In genomic region chr7:55550010-55550409, GRCh38 we compare ENCODE assay signal across 13 cellular contexts. TPM values are rescaled to one million over a fixed set of nuclear protein-coding genes. Genes with fewer than 3 reads are reported as not detected.
A peak's percentile ranks its signal among the peaks of the same experiment; 100 is the strongest.
DNase-seq lines count a peak whose midpoint lies in the region; ATAC-seq, FAIRE-seq and TF ChIP-seq lines count a peak whose summit lies in the region.
"Had no signal": no experiment of that assay in that cellular context is flagged by ENCODE, and none has a peak within 500 bp of the region (broad histone marks: within the 10 kb centered on the region; RNA-seq: fewer than 3 reads in every experiment).

No MANE protein-coding gene starts in this region.

- H3K4me2 ChIP-seq in MM.1S (ENCODE audit: low read depth, low read length): peak overlapping the region; percentile 81

- H3K4me1 ChIP-seq in MM.1S (ENCODE audit: low read length) (peaks cover 88% of the 10 kb centered on the region), spleen (peaks cover 42 to 100% (median 93%) of the 10 kb centered on the region in 6 donors)
- H3K4me1 ChIP-seq: HAP-1 had no signal

- no peaks in the 10 kb centered on the region for H3K27me3 Mint-ChIP-seq in activated T-cell treated with anti-CD3 and anti-CD28 coated beads, Interleukin-2, amount 50 U/mL, for 24 hours
- H3K27me3 Mint-ChIP-seq: activated CD4-positive, alpha-beta T cell treated with anti-CD3 and anti-CD28 coated beads, Interleukin-2, amount 10 ng/mL, durations not matched to agents 7 days and 5 days had no signal

- no peak for FAIRE-seq in bronchial epithelial cell (lab: Jason Lieb, UNC)

- no peak for TF ChIP-seq POLR2A in spleen (IDR thresholded peaks at IDR 0.05)

- H3K4me1 Mint-ChIP-seq in activated T-cell treated with anti-CD3 and anti-CD28 coated beads, Interleukin-2, amount 50 U/mL, for 24 hours (ENCODE audit: low read depth): peaks cover 94% of the 10 kb centered on the region

- no peak overlapping the region for H2AFZ ChIP-seq in MM.1S (ENCODE audit: low read length)
- H2AFZ ChIP-seq: PC-9 had no signal

- H3K4me3 ChIP-seq in MM.1S (ENCODE audit: low read length): peak overlapping the region; percentile 39
- H3K4me3 ChIP-seq in bronchial epithelial cell (ENCODE audit: low read depth, low read length): no peak overlapping the region
- H3K4me3 ChIP-seq in spleen: peak overlapping the region in 1 of 8 donors; percentile 27
- H3K4me3 ChIP-seq: HAP-1, PC-9 had no signal

- peak overlapping the region; percentile 95 for H3K27ac ChIP-seq in MM.1S (ENCODE audit: low read length)
- H3K27ac ChIP-seq in spleen: peak overlapping the region in 5 of 8 donors; percentile 42 to 77 (median 68)

- peaks cover 100% of the 10 kb centered on the region for H3K79me2 ChIP-seq in MM.1S (ENCODE audit: low read length)

- H3K9me2 ChIP-seq in MM.1S (replicated peaks; ENCODE audit: insufficient read depth, low read length): no peaks in the 10 kb centered on the region

- H3K9me3 ChIP-seq in MM.1S (replicated peaks; ENCODE audit: insufficient read depth, low read length): no peaks in the 10 kb centered on the region
- H3K9me3 ChIP-seq in spleen: no peaks in the 10 kb centered on the region
- H3K9me3 ChIP-seq: HAP-1 had no signal

- WGBS in spleen, 5 donors: 58 to 77% (median 72%) methylated on average over 10 of the region's 10 CpGs

- 0 out of 2 replicates have a peak, but pooled peaks cover 7% of the 10 kb centered on the region for H4K20me1 ChIP-seq in MM.1S (ENCODE audit: insufficient read depth, low read length)

- H3F3A ChIP-seq in MM.1S (ENCODE audit: insufficient read depth, low read length): peaks cover 43% of the 10 kb centered on the region

- DNase-seq in NCI-H345 (lab: John Stamatoyannopoulos, UW): peak; percentile 38
- DNase-seq in NCI-H345 treated with DMSO at 0.1 percent for 48 hours (lab: John Stamatoyannopoulos, UW; ENCODE audit: unreplicated experiment): no peak
- peak; percentile 76 for DNase-seq in MM.1S
- DNase-seq in bronchial epithelial cell (ENCODE audit: low read depth): no peak
- no peak for DNase-seq in spleen
- no peak for DNase-seq in activated T-cell treated with anti-CD3 and anti-CD28 coated beads, Interleukin-2, amount 50 U/mL, for 24 hours
- DNase-seq in AG08395 (ENCODE audit: low spot score): no peak
- DNase-seq: ACHN; activated CD4-positive, alpha-beta T cell treated with anti-CD3 and anti-CD28 coated beads, Interleukin-2, amount 10 ng/mL, durations not matched to agents 7 days and 5 days; amygdala had no signal

- H3K9ac ChIP-seq in MM.1S (ENCODE audit: low read length): peak overlapping the region; percentile 81

- no peaks in the 10 kb centered on the region for H3K27me3 ChIP-seq in MM.1S (replicated peaks; ENCODE audit: insufficient read depth, low read length)
- no peaks in the 10 kb centered on the region for H3K27me3 ChIP-seq in bronchial epithelial cell (ENCODE audit: control insufficient read depth, insufficient read depth, low read length)
- H3K27me3 ChIP-seq in spleen (replicated peaks in 1 of 7): no peaks in the 10 kb centered on the region

- no peak overlapping the region for H3K4me3 Mint-ChIP-seq in activated T-cell treated with anti-CD3 and anti-CD28 coated beads, Interleukin-2, amount 50 U/mL, for 24 hours
- H3K4me3 Mint-ChIP-seq: activated CD4-positive, alpha-beta T cell treated with anti-CD3 and anti-CD28 coated beads, Interleukin-2, amount 10 ng/mL, durations not matched to agents 7 days and 5 days had no signal

- peak; percentile 97 for TF ChIP-seq CTCF in MM.1S (IDR thresholded peaks at IDR 0.05; ENCODE audit: low read length)
- TF ChIP-seq CTCF in bronchial epithelial cell (IDR thresholded peaks at IDR 0.05; ENCODE audit: insufficient read depth, low read length, severe bottlenecking): peak; percentile 14
- TF ChIP-seq CTCF in spleen (IDR thresholded peaks at IDR 0.05 in 8 of 11, conservative IDR thresholded peaks at IDR 0.05 in 3 of 11): peak in 9 of 11 experiments; percentile 29 to 62 (median 53)

- intact Hi-C loops in spleen (cut with DNase I; ENCODE audit: low total_unique reads): no loop called here

- no peak overlapping the region for H3K27ac Mint-ChIP-seq in activated T-cell treated with anti-CD3 and anti-CD28 coated beads, Interleukin-2, amount 50 U/mL, for 24 hours
- H3K27ac Mint-ChIP-seq: activated CD4-positive, alpha-beta T cell treated with anti-CD3 and anti-CD28 coated beads, Interleukin-2, amount 10 ng/mL, durations not matched to agents 7 days and 5 days had no signal

- H3K36me3 Mint-ChIP-seq in activated T-cell treated with anti-CD3 and anti-CD28 coated beads, Interleukin-2, amount 50 U/mL, for 24 hours (ENCODE audit: low read depth): peaks cover 49% of the 10 kb centered on the region

- H3K9me3 Mint-ChIP-seq in activated T-cell treated with anti-CD3 and anti-CD28 coated beads, Interleukin-2, amount 50 U/mL, for 24 hours: no peaks in the 10 kb centered on the region
- H3K9me3 Mint-ChIP-seq: activated CD4-positive, alpha-beta T cell treated with anti-CD3 and anti-CD28 coated beads, Interleukin-2, amount 10 ng/mL, durations not matched to agents 7 days and 5 days had no signal

- H3K36me3 ChIP-seq in MM.1S (replicated peaks; ENCODE audit: insufficient read depth, low read length) (peaks cover 3% of the 10 kb centered on the region; the same call in 1 of the 2 replicates), bronchial epithelial cell (ENCODE audit: control insufficient read depth, insufficient read depth, low read length) (no peaks in the 10 kb centered on the region), spleen (peaks cover 0 to 14% (median under 1%) of the 10 kb centered on the region in 6 donors)
- H3K36me3 ChIP-seq: HAP-1 had no signal

- ATAC-seq in activated CD4-positive, CD25-positive, alpha-beta regulatory T cell treated with anti-CD3 and anti-CD28 coated beads, Interleukin-2, amount 50 U/mL, for 24 hours: no peak

RNA-seq across cellular contexts. Expression of gene VOPP1, which starts 22.3 kb away (rescaled TPM):
- total RNA-seq in bronchial epithelial cell (41.6 and 97.9 TPM in 2 replicates), spleen (100 to 1,000 TPM; 130 to 168 (median 148) TPM)
- 100 to 1,000 TPM in 1 of 3 donors, 10 to 100 TPM in 2; 60.3 to 101 (median 65.3) TPM for polyA plus RNA-seq in spleen

Comparison
In these comparisons a context has a peak if more than half of its experiments do, and no peak if none do; other contexts are left out.
1. DNase-seq: peak in NCI-H345 (single experiment) and MM.1S (single experiment); none in NCI-H345 treated with DMSO at 0.1 percent for 48 hours (single experiment), bronchial epithelial cell (single experiment), spleen (single experiment), activated T-cell treated with anti-CD3 and anti-CD28 coated beads, Interleukin-2, amount 50 U/mL, for 24 hours (single experiment) and AG08395 (single experiment).
2. CTCF ChIP-seq: peak in every context shown above with its lines; median percentile 97 in MM.1S; 53 in spleen; 14 in bronchial epithelial cell.